ENCODE assay signal across 15 cellular contexts in the genomic region with DNA sequence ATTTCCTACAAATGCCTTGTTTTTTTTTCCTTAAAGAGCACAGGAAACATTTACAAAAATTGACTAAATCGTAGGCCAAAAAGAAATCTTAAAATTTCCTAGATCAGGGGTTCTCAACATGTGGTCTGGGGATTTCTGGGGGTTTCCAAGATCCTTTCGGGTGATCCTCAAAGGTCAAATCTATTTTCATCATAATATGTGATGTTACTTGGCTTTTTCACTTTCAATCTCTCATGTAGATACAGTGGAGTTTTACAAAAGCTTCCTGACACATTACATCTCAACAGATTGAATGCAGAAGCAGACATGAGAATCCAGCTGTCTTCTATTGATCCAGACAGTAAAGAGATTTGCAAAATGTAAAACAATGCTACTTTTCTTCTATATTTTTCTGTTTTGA.
DNase-seq lines count a peak whose midpoint lies in the region; ATAC-seq and TF ChIP-seq lines count a peak whose summit lies in the region.
"Had no signal": no experiment of that assay in that cellular context is flagged by ENCODE, and none has a peak within 500 bp of the region (broad histone marks: within the 10 kb centered on the region; RNA-seq: fewer than 3 reads in every experiment).

No MANE protein-coding gene starts in this region.

- TF ChIP-seq CTCF in GM10266 (IDR thresholded peaks at IDR 0.05; ENCODE audit: control insufficient read depth, insufficient read depth, low read depth, missing control alignments) (no peak), hepatocyte (IDR thresholded peaks at IDR 0.05; ENCODE audit: poor library complexity) (no peak)

- no peaks in the 10 kb centered on the region for H3K4me1 ChIP-seq in hepatocyte (ENCODE audit: insufficient read depth)
- H3K4me1 ChIP-seq: A549, Peyer's patch had no signal

- H3K4me2 ChIP-seq in hepatocyte: no peak overlapping the region
- H3K4me2 ChIP-seq: A549 had no signal

- WGBS in hepatocyte (ENCODE audit: low lambda C conversion rate, missing lambda C conversion rate): 70% methylated on average over 2 of the region's 2 CpGs

- no peaks in the 10 kb centered on the region for H3K36me3 ChIP-seq in hepatocyte (replicated peaks; ENCODE audit: insufficient read depth, low read depth)
- H3K36me3 ChIP-seq: Peyer's patch had no signal

- DNase-seq in GM10266 (ENCODE audit: extremely low spot score) (peak; percentile 30), HCEC 1CT (no peak), amniotic stem cell (lab: John Stamatoyannopoulos, UW) (no peak), hepatocyte (ENCODE audit: low spot score) (no peak)
- no peak for DNase-seq in activated CD4-positive, alpha-beta T cell treated with anti-CD3 and anti-CD28 coated beads, Interleukin-2, amount 50 U/mL, for 1 hour
- DNase-seq: activated CD8-positive, alpha-beta memory T cell treated with anti-CD3 and anti-CD28 coated beads for 24 hours; hypothalamus; mesenchymal stem cell; occipital lobe; Peyer's patch had no signal

- no peaks in the 10 kb centered on the region for H3K79me2 ChIP-seq in hepatocyte

- no peak overlapping the region for H3K4me3 ChIP-seq in hepatocyte
- H3K4me3 ChIP-seq: A549, Peyer's patch had no signal

- no peaks in the 10 kb centered on the region for H3K27me3 ChIP-seq in hepatocyte
- H3K27me3 ChIP-seq: Peyer's patch had no signal

- no peaks in the 10 kb centered on the region for H3K9me2 ChIP-seq in hepatocyte (replicated peaks; ENCODE audit: insufficient read depth)

- no peak overlapping the region for H2AFZ ChIP-seq in hepatocyte

- no peaks in the 10 kb centered on the region for H4K20me1 ChIP-seq in hepatocyte (ENCODE audit: insufficient read depth, poor library complexity, severe bottlenecking)

- no peaks in the 10 kb centered on the region for H3K9me3 ChIP-seq in hepatocyte (ENCODE audit: low read depth)
- H3K9me3 ChIP-seq: A549, Peyer's patch had no signal

- ATAC-seq in GM19035 (IDR thresholded peaks at IDR 0.05; ENCODE audit: unreplicated experiment) (peak; percentile 79), GM21786 (IDR thresholded peaks at IDR 0.05; ENCODE audit: unreplicated experiment) (peak; percentile 64), HG03280 (IDR thresholded peaks at IDR 0.05; ENCODE audit: unreplicated experiment) (peak; percentile 54)
- ATAC-seq: A549; activated naive CD4-positive, alpha-beta T cell treated with anti-CD3 and anti-CD28 coated beads, Interleukin-2, amount 50 U/mL, for 72 hours had no signal

- no peak overlapping the region for H3K27ac ChIP-seq in hepatocyte
- H3K27ac ChIP-seq: A549, Peyer's patch had no signal
